In the genomic region with DNA sequence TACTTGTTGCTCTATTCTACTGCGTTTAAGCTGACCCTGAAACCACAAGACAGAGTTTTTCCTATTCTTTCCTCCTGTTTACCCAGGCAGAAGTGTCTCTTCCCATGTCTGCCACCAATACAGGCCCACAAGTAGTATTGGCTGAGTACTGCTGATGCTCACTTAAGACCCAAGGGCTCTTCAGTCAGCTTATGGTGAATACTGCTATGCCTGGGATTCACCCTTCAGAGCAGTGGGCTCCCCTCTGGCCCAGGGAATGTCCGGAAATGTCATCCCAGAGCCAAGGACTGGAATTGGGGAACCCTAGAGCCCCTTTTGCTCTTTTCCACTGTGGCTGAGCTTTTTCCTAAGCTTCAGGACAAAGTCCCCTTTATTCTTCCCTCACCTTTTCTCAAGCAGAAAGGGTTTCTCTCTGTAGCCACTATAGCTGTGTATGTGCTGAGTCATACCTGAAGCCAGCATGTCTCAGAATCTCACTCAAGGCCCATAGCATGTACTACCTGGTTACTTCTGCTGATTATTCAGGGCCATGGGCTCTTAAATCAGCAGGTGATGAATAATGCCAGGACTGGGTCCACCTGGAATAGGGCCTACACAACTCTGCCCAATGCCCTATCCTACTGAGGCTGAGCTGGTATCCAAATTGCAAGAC, we compare ENCODE assay signal across 22 cellular contexts.
DNase-seq lines count a peak whose midpoint lies in the region; ATAC-seq and TF ChIP-seq lines count a peak whose summit lies in the region.
"Had no signal": no experiment of that assay in that cellular context is flagged by ENCODE, and none has a peak within 500 bp of the region (broad histone marks: within the 10 kb centered on the region; RNA-seq: fewer than 3 reads in every experiment).

No MANE protein-coding gene starts in this region.

- peak; percentile 59 for DNase-seq in islet precursor cell
- DNase-seq in activated naive CD4-positive, alpha-beta T cell treated with anti-CD3 and anti-CD28 coated beads, Interleukin-2, amount 50 U/mL, for 72 hours (ENCODE audit: low spot score in 2 of 2), result no peak
- no peak for DNase-seq in osteocyte (ENCODE audit: extremely low spot score, unreplicated experiment)
- no peak for DNase-seq in foreskin melanocyte
- DNase-seq: activated CD4-positive, CD25-positive, alpha-beta regulatory T cell; amygdala; COR-L47; GDM1; H7; Kasumi-1; left ventricle myocardium superior; NCI-H1436; NCI-H446; ovary; SIG-M5; stimulated activated CD4-positive, alpha-beta T cell treated with anti-CD3 and anti-CD28 coated beads, Interleukin-4, amount 100 ng/mL, for 4 hours; thyroid gland had no signal

- H3K4me1 Mint-ChIP-seq in osteocyte (ENCODE audit: unreplicated experiment), result no peaks in the 10 kb centered on the region
- H3K4me1 Mint-ChIP-seq: activated T-helper 17 cell treated with anti-CD3 and anti-CD28 coated beads, Interleukin-2, amount 50 U/mL, for 72 hours had no signal

- ATAC-seq in GM18517 (IDR thresholded peaks at IDR 0.05; ENCODE audit: unreplicated experiment) (peak; percentile 54), GM21786 (IDR thresholded peaks at IDR 0.05; ENCODE audit: unreplicated experiment) (peak; percentile 84), HG03354 (IDR thresholded peaks at IDR 0.05; ENCODE audit: poor library complexity, severe bottlenecking, unreplicated experiment) (peak; percentile 90), SK-N-SH treated with all-trans-retinoic acid at 6 μM for 48 hours (no peak)
- ATAC-seq in activated naive CD4-positive, alpha-beta T cell treated with anti-CD3 and anti-CD28 coated beads, Interleukin-2, amount 50 U/mL, for 72 hours, result no peak
- ATAC-seq: activated T-helper 17 cell treated with anti-CD3 and anti-CD28 coated beads, Interleukin-2, amount 50 U/mL, for 72 hours; left ventricle myocardium superior had no signal

- no peak overlapping the region for H3K4me3 Mint-ChIP-seq in osteocyte (ENCODE audit: unreplicated experiment)
- H3K4me3 Mint-ChIP-seq: activated T-helper 17 cell treated with anti-CD3 and anti-CD28 coated beads, Interleukin-2, amount 50 U/mL, for 72 hours had no signal

- no peak for TF ChIP-seq CTCF in osteocyte (IDR thresholded peaks at IDR 0.05)

- H3K9me3 Mint-ChIP-seq in activated naive CD4-positive, alpha-beta T cell treated with anti-CD3 and anti-CD28 coated beads, Interleukin-2, amount 50 U/mL, for 72 hours, result peaks cover 15 to 17% of the 10 kb centered on the region in 2 donors
- H3K9me3 Mint-ChIP-seq in osteocyte (ENCODE audit: unreplicated experiment), result no peaks in the 10 kb centered on the region

- H3K36me3 Mint-ChIP-seq in activated naive CD4-positive, alpha-beta T cell treated with anti-CD3 and anti-CD28 coated beads, Interleukin-2, amount 50 U/mL, for 72 hours, result peaks cover 0 to 11% of the 10 kb centered on the region in 2 donors
- H3K36me3 Mint-ChIP-seq in osteocyte (ENCODE audit: unreplicated experiment), result no peaks in the 10 kb centered on the region

- H3K27me3 Mint-ChIP-seq in osteocyte (ENCODE audit: unreplicated experiment), result no peaks in the 10 kb centered on the region
- H3K27me3 Mint-ChIP-seq: activated T-helper 17 cell treated with anti-CD3 and anti-CD28 coated beads, Interleukin-2, amount 50 U/mL, for 72 hours had no signal

- peak overlapping the region in 1 of 2 donors; percentile 74 for H3K27ac Mint-ChIP-seq in activated naive CD4-positive, alpha-beta T cell treated with anti-CD3 and anti-CD28 coated beads, Interleukin-2, amount 50 U/mL, for 72 hours
- H3K27ac Mint-ChIP-seq in osteocyte (ENCODE audit: unreplicated experiment), result no peak overlapping the region
- H3K27ac Mint-ChIP-seq: activated T-helper 17 cell treated with anti-CD3 and anti-CD28 coated beads, Interleukin-2, amount 50 U/mL, for 72 hours had no signal

TF ChIP-seq in SK-N-SH treated with all-trans-retinoic acid at 6 μM for 48 hours, 23 proteins besides CTCF, POLR2A, EP300 and RAD21:
- no peak for TF ChIP-seq ARNTL (CRISPR knock-in tag; IDR thresholded peaks at IDR 0.05; ENCODE audit: borderline replicate concordance, low read depth)
- TF ChIP-seq, protein P1, sequence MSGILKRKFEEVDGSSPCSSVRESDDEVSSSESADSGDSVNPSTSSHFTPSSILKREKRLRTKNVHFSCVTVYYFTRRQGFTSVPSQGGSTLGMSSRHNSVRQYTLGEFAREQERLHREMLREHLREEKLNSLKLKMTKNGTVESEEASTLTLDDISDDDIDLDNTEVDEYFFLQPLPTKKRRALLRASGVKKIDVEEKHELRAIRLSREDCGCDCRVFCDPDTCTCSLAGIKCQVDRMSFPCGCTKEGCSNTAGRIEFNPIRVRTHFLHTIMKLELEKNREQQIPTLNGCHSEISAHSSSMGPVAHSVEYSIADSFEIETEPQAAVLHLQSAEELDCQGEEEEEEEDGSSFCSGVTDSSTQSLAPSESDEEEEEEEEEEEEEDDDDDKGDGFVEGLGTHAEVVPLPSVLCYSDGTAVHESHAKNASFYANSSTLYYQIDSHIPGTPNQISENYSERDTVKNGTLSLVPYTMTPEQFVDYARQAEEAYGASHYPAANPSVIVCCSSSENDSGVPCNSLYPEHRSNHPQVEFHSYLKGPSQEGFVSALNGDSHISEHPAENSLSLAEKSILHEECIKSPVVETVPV (CRISPR knock-in tag; IDR thresholded peaks at IDR 0.05), result no peak
- no peak for TF ChIP-seq ZNF8 (CRISPR knock-in tag; IDR thresholded peaks at IDR 0.05)
- no peak for TF ChIP-seq RARB (CRISPR knock-in tag; IDR thresholded peaks at IDR 0.05)
- TF ChIP-seq, protein P2, sequence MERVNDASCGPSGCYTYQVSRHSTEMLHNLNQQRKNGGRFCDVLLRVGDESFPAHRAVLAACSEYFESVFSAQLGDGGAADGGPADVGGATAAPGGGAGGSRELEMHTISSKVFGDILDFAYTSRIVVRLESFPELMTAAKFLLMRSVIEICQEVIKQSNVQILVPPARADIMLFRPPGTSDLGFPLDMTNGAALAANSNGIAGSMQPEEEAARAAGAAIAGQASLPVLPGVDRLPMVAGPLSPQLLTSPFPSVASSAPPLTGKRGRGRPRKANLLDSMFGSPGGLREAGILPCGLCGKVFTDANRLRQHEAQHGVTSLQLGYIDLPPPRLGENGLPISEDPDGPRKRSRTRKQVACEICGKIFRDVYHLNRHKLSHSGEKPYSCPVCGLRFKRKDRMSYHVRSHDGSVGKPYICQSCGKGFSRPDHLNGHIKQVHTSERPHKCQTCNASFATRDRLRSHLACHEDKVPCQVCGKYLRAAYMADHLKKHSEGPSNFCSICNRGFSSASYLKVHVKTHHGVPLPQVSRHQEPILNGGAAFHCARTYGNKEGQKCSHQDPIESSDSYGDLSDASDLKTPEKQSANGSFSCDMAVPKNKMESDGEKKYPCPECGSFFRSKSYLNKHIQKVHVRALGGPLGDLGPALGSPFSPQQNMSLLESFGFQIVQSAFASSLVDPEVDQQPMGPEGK (CRISPR knock-in tag; IDR thresholded peaks at IDR 0.05; ENCODE audit: borderline replicate concordance), result no peak
- TF ChIP-seq TOX (CRISPR knock-in tag; IDR thresholded peaks at IDR 0.05; ENCODE audit: borderline replicate concordance), result no peak
- no peak for TF ChIP-seq BACH2 (CRISPR knock-in tag; IDR thresholded peaks at IDR 0.05; ENCODE audit: borderline replicate concordance)
- no peak for TF ChIP-seq ESRRG (CRISPR knock-in tag; IDR thresholded peaks at IDR 0.05)
- TF ChIP-seq SNAI2 (CRISPR knock-in tag; IDR thresholded peaks at IDR 0.05), result no peak
- TF ChIP-seq ZNF565 (CRISPR knock-in tag; conservative IDR thresholded peaks at IDR 0.05; ENCODE audit: low read depth), result no peak
- TF ChIP-seq PPARA (CRISPR knock-in tag; IDR thresholded peaks at IDR 0.05; ENCODE audit: borderline replicate concordance), result no peak
- no peak for TF ChIP-seq ZC3H10 (CRISPR knock-in tag; IDR thresholded peaks at IDR 0.05)

Comparison
In these comparisons a context has a peak if more than half of its experiments do, and no peak if none do; other contexts are left out.
1. ATAC-seq: peak in GM18517 (single experiment), GM21786 (single experiment) and HG03354 (single experiment); none in activated naive CD4-positive, alpha-beta T cell treated with anti-CD3 and anti-CD28 coated beads, Interleukin-2, amount 50 U/mL, for 72 hours (0 of 2) and SK-N-SH treated with all-trans-retinoic acid at 6 μM for 48 hours (single experiment).